ENCODE assay signal across 26 cellular contexts in the genomic region with DNA sequence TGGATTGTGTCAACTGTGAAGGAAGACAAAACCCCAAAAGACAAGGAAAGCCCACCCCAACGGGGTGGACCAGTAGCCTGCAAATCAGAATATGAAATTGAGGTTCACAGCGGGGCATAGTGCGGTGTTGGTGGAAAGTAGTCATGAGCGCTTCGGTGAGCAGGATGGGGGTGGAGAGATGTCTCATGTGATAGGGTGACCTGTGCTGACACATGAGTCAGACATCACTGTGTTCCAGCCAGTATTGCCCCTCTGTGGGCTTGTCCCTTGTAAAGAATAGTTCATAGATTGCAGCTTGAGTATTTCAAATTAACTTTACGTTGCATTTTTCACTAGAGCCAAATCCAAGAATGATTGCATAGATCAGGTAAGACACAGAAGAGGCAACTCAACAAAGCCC.
"Had no signal": no experiment of that assay in that cellular context is flagged by ENCODE, and none has a peak within 500 bp of the region (broad histone marks: within the 10 kb centered on the region; RNA-seq: fewer than 3 reads in every experiment).

No MANE protein-coding gene starts in this region.

- ATAC-seq: foreskin keratinocyte, gastroesophageal sphincter, heart left ventricle, left colon, left lobe of liver had no signal

- H3K4me2 ChIP-seq: hepatocyte had no signal

- DNase-seq: dermis blood vessel endothelial cell; dorsolateral prefrontal cortex; effector CD4-positive, alpha-beta T cell; effector memory CD4-positive, alpha-beta T cell; foreskin keratinocyte; heart left ventricle; hypothalamus; immature natural killer cell; islet precursor cell; kidney; kidney glomerular epithelial cell; left colon; left ventricle myocardium inferior; mammary epithelial cell; mesendoderm; midbrain had no signal

- H3K4me3 ChIP-seq: coronary artery, dorsolateral prefrontal cortex, esophagus muscularis mucosa, gastroesophageal sphincter, heart left ventricle, hepatocyte, left ventricle myocardium inferior, lung had no signal

- H3K27me3 ChIP-seq: dorsolateral prefrontal cortex, esophagus muscularis mucosa, foreskin keratinocyte, gastroesophageal sphincter, heart left ventricle, hepatocyte had no signal

- H3K4me1 Mint-ChIP-seq: memory B cell had no signal

- H2AFZ ChIP-seq: hepatocyte had no signal

- H3K36me3 ChIP-seq: esophagus muscularis mucosa had no signal

- H3K27ac ChIP-seq: coronary artery, dorsolateral prefrontal cortex, esophagus muscularis mucosa, foreskin keratinocyte, gastroesophageal sphincter, heart left ventricle, hepatocyte, left ventricle myocardium inferior had no signal

- FAIRE-seq: colon, endothelial cell of umbilical vein, frontal cortex, kidney had no signal

- H3K4me3 Mint-ChIP-seq: immature natural killer cell, memory B cell had no signal

- H3K4me1 ChIP-seq: esophagus muscularis mucosa, foreskin keratinocyte, gastroesophageal sphincter, heart left ventricle, left ventricle myocardium inferior had no signal

- H3K27ac Mint-ChIP-seq: memory B cell had no signal
